In the genomic region with DNA sequence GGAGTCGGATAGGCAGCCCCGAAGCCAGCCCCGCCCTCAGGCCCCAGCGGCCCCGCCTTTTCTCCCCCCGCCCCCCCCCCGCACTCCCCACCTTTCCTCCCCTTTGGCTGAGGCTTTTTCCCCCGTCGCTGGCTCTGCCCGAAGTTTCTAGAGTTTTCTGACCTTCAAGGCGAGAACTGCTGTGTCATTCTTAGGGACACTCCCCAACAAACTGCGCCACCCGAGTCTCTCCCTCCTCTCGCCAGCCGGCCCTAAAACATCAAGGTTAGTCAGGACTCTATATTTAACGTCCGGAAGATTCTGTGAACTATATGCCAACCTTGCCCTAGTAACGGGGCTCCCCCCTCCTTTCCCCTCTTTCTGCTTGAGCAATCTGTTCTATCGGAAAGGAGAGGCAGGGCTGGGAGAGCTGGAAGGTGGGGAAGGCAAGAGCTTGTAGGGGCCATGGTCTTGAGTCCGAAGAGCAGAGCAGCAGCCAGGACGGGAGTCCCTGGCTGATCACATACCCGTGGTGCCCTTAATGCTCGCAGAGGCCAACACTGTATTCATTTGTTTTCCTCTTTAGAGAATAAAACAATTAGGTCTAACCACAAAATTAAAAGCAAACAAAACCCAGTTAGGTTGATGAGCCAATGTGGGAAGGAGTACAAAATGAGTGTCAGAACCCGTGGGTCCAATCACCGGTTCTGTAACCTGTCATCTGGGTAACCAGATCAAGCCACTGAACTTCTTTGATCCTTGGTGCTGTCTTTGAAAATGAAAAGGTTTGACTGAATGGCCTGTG, we compare ENCODE assay signal across 8 cellular contexts. TPM values are rescaled to one million over a fixed set of nuclear protein-coding genes. Genes with fewer than 3 reads are reported as not detected.
DNase-seq lines count a peak whose midpoint lies in the region; ATAC-seq and TF ChIP-seq lines count a peak whose summit lies in the region.

No MANE protein-coding gene starts in this region.

- TF ChIP-seq CTCF in AG09319 (IDR thresholded peaks at IDR 0.05; ENCODE audit: low read depth, low read length) (no peak), activated B cell treated with CpG ODN at 0.5 μM for 24 hours (IDR thresholded peaks at IDR 0.05) (no peak)

- CTCF ChIA-PET in activated B cell treated with CpG ODN at 0.5 μM for 24 hours (lab: Charles Lee), result no interaction called here

- intact Hi-C loops in activated B cell treated with CpG ODN at 0.5 μM for 24 hours (cut with micrococcal nuclease), result loop anchor here (1.0 kb wide), 1 partner anchor 16 kb away; a partner anchor contains a TSS

- no peaks in the 10 kb centered on the region for H3K9me3 Mint-ChIP-seq in activated B cell treated with CpG ODN at 0.5 μM for 24 hours

- POLR2A ChIA-PET in activated B cell treated with CpG ODN at 0.5 μM for 24 hours (lab: Charles Lee), result interaction anchor here (0.7 to 1.9 kb wide), 8 partner anchors 11 to 170 kb away, joined by 3 to 8 read pairs (median 3); a partner anchor contains a TSS

- no peaks in the 10 kb centered on the region for H3K9me3 ChIP-seq in MG63

- H3K27ac ChIP-seq in cingulate gyrus (ENCODE audit: low read depth, low read length), result peak overlapping the region; percentile 100

- H3K4me3 Mint-ChIP-seq in activated B cell treated with CpG ODN at 0.5 μM for 24 hours, result peak overlapping the region; percentile 92

- ATAC-seq in GM19035 (IDR thresholded peaks at IDR 0.05; ENCODE audit: unreplicated experiment) (peak; percentile 48), activated B cell treated with CpG ODN at 0.5 μM for 24 hours (ENCODE audit: low read depth) (peak; percentile 57)

- no peaks in the 10 kb centered on the region for H3K36me3 Mint-ChIP-seq in activated B cell treated with CpG ODN at 0.5 μM for 24 hours (ENCODE audit: low read depth)

- H3K4me1 Mint-ChIP-seq in activated B cell treated with CpG ODN at 0.5 μM for 24 hours, result peaks cover 45% of the 10 kb centered on the region

- H3K4me3 ChIP-seq in MG63, result peak overlapping the region; percentile 57

- no peaks in the 10 kb centered on the region for H3K27me3 ChIP-seq in MG63

- peak overlapping the region; percentile 97 for H3K27ac Mint-ChIP-seq in activated B cell treated with CpG ODN at 0.5 μM for 24 hours

- DNase-seq in AG09319 (ENCODE audit: extremely low read depth, low read depth) (peak; percentile 79), MG63 (peak; percentile 79), activated B cell treated with CpG ODN at 0.5 μM for 24 hours (no peak), kidney tubule cell (ENCODE audit: low spot score) (peak; percentile 87), epidermal melanocyte (ENCODE audit: insufficient read length, low spot score) (no peak)
- DNase-seq in stimulated activated CD4-positive, alpha-beta T cell treated with anti-CD3 and anti-CD28 coated beads, Interleukin-15, amount 100 ng/mL, for 24 hours, result peak; percentile 70

- no peaks in the 10 kb centered on the region; the same call in 1 of the 2 replicates for H3K36me3 ChIP-seq in MG63

- no peaks in the 10 kb centered on the region for H3K27me3 Mint-ChIP-seq in activated B cell treated with CpG ODN at 0.5 μM for 24 hours

RNA-seq across cellular contexts. Expression of a gene that starts 5.3 kb away (rescaled TPM):
- total RNA-seq in MG63 (2014; rRNA removed; shearing (Covaris generic); ENCODE audit: low replicate concordance), result 48.7 and 72.1 TPM in 2 replicates
- 23.7 and 30.4 TPM in 2 replicates for total RNA-seq in activated B cell treated with CpG ODN at 0.5 μM for 24 hours

RNA-seq across cellular contexts. Expression of a gene that starts 6.9 kb away (rescaled TPM):
- total RNA-seq in MG63 (2014; rRNA removed; shearing (Covaris generic); ENCODE audit: low replicate concordance), result 32.5 and 71.8 TPM in 2 replicates
- total RNA-seq in activated B cell treated with CpG ODN at 0.5 μM for 24 hours, result 27.1 and 28.1 TPM in 2 replicates

RNA-seq across cellular contexts. Expression of a gene that starts 7.1 kb away (rescaled TPM):
- 0.33 and 0.39 TPM in 2 replicates for total RNA-seq in MG63 (2014; rRNA removed; shearing (Covaris generic); ENCODE audit: low replicate concordance)
- 1.2 and 2.1 TPM in 2 replicates for total RNA-seq in activated B cell treated with CpG ODN at 0.5 μM for 24 hours

RNA-seq across cellular contexts. Expression of a gene that starts 15.5 kb away (rescaled TPM):
- 57.0 and 58.4 TPM in 2 replicates for total RNA-seq in MG63 (2014; rRNA removed; shearing (Covaris generic); ENCODE audit: low replicate concordance)
- total RNA-seq in activated B cell treated with CpG ODN at 0.5 μM for 24 hours, result 61.8 and 68.6 TPM in 2 replicates

RNA-seq across cellular contexts. Expression of a gene that starts 26.7 kb away (rescaled TPM):
- total RNA-seq in MG63 (2014; rRNA removed; shearing (Covaris generic); ENCODE audit: low replicate concordance), result 58.8 and 107 TPM in 2 replicates
- 136 and 140 TPM in 2 replicates for total RNA-seq in activated B cell treated with CpG ODN at 0.5 μM for 24 hours

Comparison
In these comparisons a context has a peak if more than half of its experiments do, and no peak if none do; other contexts are left out.
1. DNase-seq: peak in AG09319 (single experiment), MG63 (single experiment), kidney tubule cell (single experiment) and stimulated activated CD4-positive, alpha-beta T cell treated with anti-CD3 and anti-CD28 coated beads, Interleukin-15, amount 100 ng/mL, for 24 hours (single experiment); none in activated B cell treated with CpG ODN at 0.5 μM for 24 hours (single experiment) and epidermal melanocyte (single experiment).